8 cellular contexts compared by ENCODE assay signal in the genomic region with DNA sequence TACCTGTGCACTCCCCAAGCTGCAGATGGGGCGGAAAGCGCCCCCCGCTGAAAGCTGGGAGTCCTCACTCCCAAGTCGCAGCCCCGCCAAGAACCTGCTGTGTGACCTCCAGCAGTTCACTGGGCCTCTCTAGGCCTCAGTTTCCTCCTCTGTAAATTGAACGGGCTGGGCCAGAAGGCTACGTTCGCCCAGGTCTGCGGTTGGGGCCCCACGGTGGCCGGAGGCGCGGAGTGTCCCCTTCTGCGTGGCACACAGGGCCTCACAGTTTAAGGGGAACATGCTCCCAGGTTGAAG. TPM values are rescaled to one million over a fixed set of nuclear protein-coding genes. Genes with fewer than 3 reads are reported as not detected.
A peak's percentile ranks its signal among the peaks of the same experiment; 100 is the strongest.
DNase-seq lines count a peak whose midpoint lies in the region; ATAC-seq, FAIRE-seq and TF ChIP-seq lines count a peak whose summit lies in the region.

No MANE protein-coding gene starts in this region.

- 10% methylated on average over 14 of the region's 14 CpGs for whole genome bisulfite sequencing in right cardiac atrium
- 1 to 10% (median 6%) methylated on average over 14 of the region's 14 CpGs for WGBS in small intestine, 3 donors

- peaks cover 2% of the 10 kb centered on the region for H3K4me1 ChIP-seq in right cardiac atrium (ENCODE audit: control insufficient read depth, insufficient read depth, low read length)
- peaks cover 0 to 4% of the 10 kb centered on the region in 2 donors for H3K4me1 ChIP-seq in small intestine (ENCODE audit: control insufficient read depth in 2 of 2, insufficient read depth in 1 of 2, low read depth in 1 of 2, low read length in 1 of 2)

- H3K9me3 ChIP-seq in WERI-Rb-1 (ENCODE audit: severe bottlenecking), result no peaks in the 10 kb centered on the region
- H3K9me3 ChIP-seq in right cardiac atrium (ENCODE audit: control insufficient read depth, low read length), result no peaks in the 10 kb centered on the region
- no peaks in the 10 kb centered on the region for H3K9me3 ChIP-seq in small intestine (ENCODE audit: control insufficient read depth, low read depth)

- peak overlapping the region; percentile 78 for H3K4me3 ChIP-seq in H7 (ENCODE audit: insufficient read depth, low read depth, low read length)
- peak overlapping the region; percentile 74 for H3K4me3 ChIP-seq in WERI-Rb-1 (ENCODE audit: low read depth, low read length)
- H3K4me3 ChIP-seq in right cardiac atrium (ENCODE audit: low read length), result peak overlapping the region; percentile 52
- H3K4me3 ChIP-seq in small intestine (ENCODE audit: low read depth in 1 of 2, low read length in 2 of 2), result peak overlapping the region; percentile 71 to 84

- TF ChIP-seq CTCF in WERI-Rb-1 (IDR thresholded peaks at IDR 0.05; ENCODE audit: low read depth, low read length), result no peak

- H3K27ac ChIP-seq in WERI-Rb-1 (peak overlapping the region; percentile 62), right cardiac atrium (ENCODE audit: low read length) (peak overlapping the region; percentile 65), small intestine (ENCODE audit: low read depth in 1 of 2, low read length in 1 of 2) (peak overlapping the region; percentile 86 to 92)

- no peak for FAIRE-seq in small intestine (lab: Jason Lieb, UNC)

- ATAC-seq in right cardiac atrium, result no peak

- H3K36me3 ChIP-seq in H7 (replicated peaks; ENCODE audit: control insufficient read depth, insufficient read depth, low read length) (no peaks in the 10 kb centered on the region), WERI-Rb-1 (no peaks in the 10 kb centered on the region), small intestine (ENCODE audit: control insufficient read depth in 2 of 2, insufficient read depth in 2 of 2, low read length in 2 of 2) (no peaks in the 10 kb centered on the region)

- H3K27me3 ChIP-seq in H7 (ENCODE audit: control insufficient read depth, insufficient read depth, low read length) (no peaks in the 10 kb centered on the region), WERI-Rb-1 (ENCODE audit: insufficient read depth, low read depth, severe bottlenecking) (no peaks in the 10 kb centered on the region), right cardiac atrium (ENCODE audit: control insufficient read depth, insufficient read depth) (no peaks in the 10 kb centered on the region), small intestine (ENCODE audit: control insufficient read depth in 2 of 2, insufficient read depth in 2 of 2, low read length in 2 of 2) (no peaks in the 10 kb centered on the region)

- DNase-seq in H7 (no peak), WERI-Rb-1 (no peak), right cardiac atrium (no peak), small intestine (no peak), D341Med (ENCODE audit: low spot score) (no peak), cerebellar nuclear complex (lab: John Stamatoyannopoulos, UW) (no peak), NCI-H146 treated with DMSO at 0.1 percent for 48 hours (lab: John Stamatoyannopoulos, UW; ENCODE audit: unreplicated experiment) (no peak), NAMALWA (ENCODE audit: low spot score) (no peak)

- intact Hi-C loops in right cardiac atrium (cut with DNase I), result loop anchor here in 1 of 4 donors (10.0 kb wide), 1 partner anchor 130 kb away; a partner anchor contains a TSS

RNA-seq across cellular contexts. Expression of a gene that starts 0.6 kb away (rescaled TPM):
- 43.4 and 47.2 TPM in 2 replicates for total RNA-seq in H7 (2014; rRNA removed; shearing (Covaris generic))
- 10 to 100 TPM; 15.9 to 19.5 (median 17.3) TPM for total RNA-seq in right cardiac atrium
- polyA plus RNA-seq in right cardiac atrium (22.6 TPM), small intestine (100 to 1,000 TPM in 1 of 3 donors, 10 to 100 TPM in 2; 43.4 to 116 (median 83.5) TPM)

RNA-seq across cellular contexts. Expression of a gene that starts 20.2 kb away (rescaled TPM):
- 17.9 and 21.7 TPM in 2 replicates for total RNA-seq in H7 (2014; rRNA removed; shearing (Covaris generic))
- total RNA-seq in right cardiac atrium, result 10 to 100 TPM; 18.2 to 22.5 (median 19.9) TPM
- polyA plus RNA-seq in right cardiac atrium (20.8 TPM), small intestine (10 to 100 TPM in 2 of 3 donors, 1 to 10 TPM in 1; 8.9 to 20.0 (median 12.7) TPM)

RNA-seq across cellular contexts. Expression of a gene that starts 43.1 kb away (rescaled TPM):
- total RNA-seq in H7 (2014; rRNA removed; shearing (Covaris generic)), result 0.28 and 0.70 TPM in 2 replicates
- total RNA-seq in right cardiac atrium, result 10 to 100 TPM; 19.9 to 29.7 (median 23.6) TPM
- polyA plus RNA-seq in right cardiac atrium, result 12.7 TPM
- 100 to 1,000 TPM; 100 to 288 (median 210) TPM for polyA plus RNA-seq in small intestine

Comparison
In these comparisons a context has a peak if more than half of its experiments do, and no peak if none do; other contexts are left out.
1. RNA of a gene that starts 43.1 kb away (total RNA-seq): 19.9 to 29.7 TPM in right cardiac atrium; 0.28 to 0.70 TPM in H7; every median in the first group is over 10 times any median in the second.
2. Peak in every context shown above with its lines, with median percentiles within 50 percentile points of each other: H3K4me3 ChIP-seq and H3K27ac ChIP-seq.